Comparison of ENCODE assay signal across 11 cellular contexts in the genomic region with DNA sequence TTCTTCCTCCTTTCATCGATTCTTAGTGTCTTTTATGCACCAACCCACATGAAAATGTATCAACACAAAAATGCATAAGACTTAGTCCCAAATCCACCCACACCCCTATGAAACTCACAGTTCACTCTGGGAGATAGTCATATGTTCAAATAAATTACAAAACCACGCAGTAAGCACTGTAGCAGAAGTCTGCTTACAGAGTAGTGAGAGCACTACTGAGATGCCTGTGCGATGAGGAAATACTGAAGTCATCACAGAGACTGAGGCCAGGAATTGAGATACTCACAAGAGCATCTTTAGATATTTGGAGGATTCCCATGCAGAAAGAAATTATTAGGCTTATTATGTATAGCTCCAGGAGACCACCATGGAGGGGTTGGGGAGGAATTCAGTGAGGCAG.
DNase-seq lines count a peak whose midpoint lies in the region; TF ChIP-seq lines count a peak whose summit lies in the region.
"Had no signal": no experiment of that assay in that cellular context is flagged by ENCODE, and none has a peak within 500 bp of the region (broad histone marks: within the 10 kb centered on the region; RNA-seq: fewer than 3 reads in every experiment).

No MANE protein-coding gene starts in this region.

- peak overlapping the region; percentile 55 for H3K4me2 ChIP-seq in GM23248 (ENCODE audit: unreplicated experiment)
- H3K4me2 ChIP-seq in smooth muscle cell, result peak overlapping the region; percentile 55

- H3K79me2 ChIP-seq in GM23248 (ENCODE audit: insufficient read depth) (no peaks in the 10 kb centered on the region), smooth muscle cell (ENCODE audit: low read depth) (no peaks in the 10 kb centered on the region)

- no peaks in the 10 kb centered on the region for H4K20me1 ChIP-seq in GM23248 (ENCODE audit: insufficient read depth)
- no peaks in the 10 kb centered on the region for H4K20me1 ChIP-seq in smooth muscle cell (ENCODE audit: low read depth)

- TF ChIP-seq CTCF in cardiac fibroblast (IDR thresholded peaks at IDR 0.05; ENCODE audit: low read depth, low read length) (no peak), smooth muscle cell (IDR thresholded peaks at IDR 0.05; ENCODE audit: borderline replicate concordance, insufficient read depth, poor library complexity, severe bottlenecking) (no peak)

- no peaks in the 10 kb centered on the region for H3K9me2 ChIP-seq in GM23248 (ENCODE audit: insufficient read depth)

- H3K9ac ChIP-seq in GM23248, result peak overlapping the region; percentile 23
- peak overlapping the region; percentile 4 for H3K9ac ChIP-seq in smooth muscle cell (ENCODE audit: low read depth)

- H2AFZ ChIP-seq in GM23248, result no peak overlapping the region
- no peak overlapping the region for H2AFZ ChIP-seq in smooth muscle cell (ENCODE audit: low read depth)

- no peaks in the 10 kb centered on the region for H3K9me3 ChIP-seq in GM23248 (ENCODE audit: low read depth)
- H3K9me3 ChIP-seq in smooth muscle cell (replicated peaks; ENCODE audit: low read depth), result no peaks in the 10 kb centered on the region

- 7 to 15% methylated on average over 3 of the region's 3 CpGs for WGBS in GM23248 (ENCODE audit: low coverage in 1 of 2, low lambda C conversion rate in 2 of 2, missing lambda C conversion rate in 2 of 2), 2 experiments
- 19% methylated on average over 3 of the region's 3 CpGs for WGBS in smooth muscle cell (ENCODE audit: low lambda C conversion rate)

- H3K36me3 ChIP-seq in GM23248 (ENCODE audit: low read depth) (peaks cover 25% of the 10 kb centered on the region), smooth muscle cell (ENCODE audit: low read depth) (peaks cover 9% of the 10 kb centered on the region)

- H3K4me3 ChIP-seq in GM23248, result no peak overlapping the region
- no peak overlapping the region for H3K4me3 ChIP-seq in cardiac fibroblast (replicated peaks in 1 of 2; ENCODE audit: low read depth in 2 of 2, low read length in 2 of 2)
- no peak overlapping the region for H3K4me3 ChIP-seq in smooth muscle cell
- H3K4me3 ChIP-seq: skin epidermis had no signal

- H3K4me1 ChIP-seq in GM23248 (ENCODE audit: insufficient read depth), result peaks cover 62% of the 10 kb centered on the region
- peaks cover 3% of the 10 kb centered on the region for H3K4me1 ChIP-seq in smooth muscle cell (ENCODE audit: low read depth)

- no peaks in the 10 kb centered on the region for H3K27me3 ChIP-seq in GM23248 (replicated peaks; ENCODE audit: insufficient read depth)
- H3K27me3 ChIP-seq in smooth muscle cell (ENCODE audit: low read depth), result no peaks in the 10 kb centered on the region

- DNase-seq in GM23248 (peak; percentile 93), cardiac fibroblast (ENCODE audit: low read depth in 2 of 2) (peak; percentile 73 to 83), iris pigment epithelial cell (ENCODE audit: low read depth) (peak; percentile 91), smooth muscle cell (lab: John Stamatoyannopoulos, UW; ENCODE audit: unreplicated experiment) (no peak), activated T-cell treated with anti-CD3 and anti-CD28 coated beads for 4 hours (no peak), cortex of kidney (lab: John Stamatoyannopoulos, UW) (no peak), SK-N-DZ (ENCODE audit: low spot score) (no peak), NCI-H1092 treated with DMSO at 0.1 percent for 48 hours (lab: John Stamatoyannopoulos, UW) (no peak)
- DNase-seq: Karpas-422, NCI-H2171 had no signal

- in situ Hi-C loops in GM23248 (cut with MboI), result no loop called here

- H3F3A ChIP-seq in GM23248 (ENCODE audit: insufficient read depth) (peaks cover 82% of the 10 kb centered on the region), smooth muscle cell (ENCODE audit: low read depth) (peaks cover 30% of the 10 kb centered on the region)

- peak overlapping the region; percentile 64 for H3K27ac ChIP-seq in GM23248
- peak overlapping the region; percentile 82 for H3K27ac ChIP-seq in smooth muscle cell (ENCODE audit: low read depth)

Comparison
In these comparisons a context has a peak if more than half of its experiments do, and no peak if none do; other contexts are left out.
1. DNase-seq: peak in GM23248 (single experiment), cardiac fibroblast (2 of 2) and iris pigment epithelial cell (single experiment); none in smooth muscle cell (single experiment), activated T-cell treated with anti-CD3 and anti-CD28 coated beads for 4 hours (single experiment), cortex of kidney (single experiment), SK-N-DZ (single experiment) and NCI-H1092 treated with DMSO at 0.1 percent for 48 hours (single experiment).